In the genomic region with DNA sequence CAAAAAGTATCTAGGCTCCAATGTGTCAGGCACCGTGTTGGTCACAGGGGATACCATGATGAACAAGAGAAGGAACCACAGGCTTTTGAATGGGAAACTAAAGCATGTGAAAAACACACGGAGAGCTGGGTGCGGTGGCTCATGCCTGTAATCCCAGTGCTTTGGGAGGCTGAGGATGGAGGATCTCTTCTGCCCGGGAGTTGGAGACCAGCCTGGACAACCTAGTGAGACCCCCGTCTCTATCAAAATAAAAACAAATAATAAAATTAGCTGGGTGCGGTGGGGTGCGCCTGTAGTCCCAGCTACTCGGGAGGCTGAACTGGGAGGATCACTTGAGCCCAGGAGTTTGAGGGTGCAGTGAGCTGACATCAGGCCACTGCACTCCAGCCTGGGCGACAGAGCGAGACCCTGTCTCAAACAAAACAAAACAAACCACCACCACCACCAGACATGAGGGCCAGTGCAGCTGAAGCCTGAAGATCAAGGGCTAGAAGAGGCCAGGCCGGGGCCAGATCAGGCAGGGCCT, we compare ENCODE assay signal across 7 cellular contexts. TPM values are rescaled to one million over a fixed set of nuclear protein-coding genes. Genes with fewer than 3 reads are reported as not detected.
DNase-seq lines count a peak whose midpoint lies in the region; ATAC-seq and TF ChIP-seq lines count a peak whose summit lies in the region.

No MANE protein-coding gene starts in this region.

- H3K36me3 ChIP-seq in iPS-18a (ENCODE audit: control insufficient read depth, low read depth, low read length) = peaks cover 26% of the 10 kb centered on the region
- H3K36me3 ChIP-seq in stomach smooth muscle (ENCODE audit: control insufficient read depth in 2 of 2, insufficient read depth in 2 of 2, low read length in 2 of 2) = peaks cover 26 to 27% of the 10 kb centered on the region in 2 donors

- H3K27me3 Mint-ChIP-seq in activated CD4-positive, alpha-beta memory T cell treated with anti-CD3 and anti-CD28 coated beads, Interleukin-2, amount 10 ng/mL, durations not matched to agents 7 days and 5 days = no peaks in the 10 kb centered on the region

- H3K9me3 ChIP-seq in iPS-18a (ENCODE audit: control insufficient read depth, low read depth, low read length) = no peaks in the 10 kb centered on the region
- no peaks in the 10 kb centered on the region for H3K9me3 ChIP-seq in stomach smooth muscle (ENCODE audit: control insufficient read depth in 2 of 2, low read length in 2 of 2)

- H3K4me3 Mint-ChIP-seq in activated CD4-positive, alpha-beta memory T cell treated with anti-CD3 and anti-CD28 coated beads, Interleukin-2, amount 10 ng/mL, durations not matched to agents 7 days and 5 days = peak overlapping the region; percentile 89

- no peak for TF ChIP-seq CTCF in HFF-Myc (IDR thresholded peaks at IDR 0.05; ENCODE audit: low read depth, low read length, missing control alignments)
- no peak for TF ChIP-seq CTCF in foreskin keratinocyte (conservative IDR thresholded peaks at IDR 0.05)

- H3K27ac ChIP-seq in iPS-18a (ENCODE audit: low read length) (peak overlapping the region; percentile 62), stomach smooth muscle (ENCODE audit: low read length) (peak overlapping the region; percentile 80), foreskin keratinocyte (no peak overlapping the region)

- H3K9ac ChIP-seq in iPS-18a (ENCODE audit: low read length) = peak overlapping the region; percentile 88
- H3K9ac ChIP-seq in stomach smooth muscle (ENCODE audit: low read length in 2 of 2) = peak overlapping the region; percentile 84 to 89

- CTCF ChIA-PET in activated CD4-positive, alpha-beta memory T cell treated with anti-CD3 and anti-CD28 coated beads, Interleukin-2, amount 10 ng/mL, durations not matched to agents 7 days and 5 days (lab: Charles Lee) = interaction anchor here (1.0 to 1.4 kb wide), 3 partner anchors 43 to 320 kb away, joined by 4 to 6 read pairs (median 4); no protein-coding TSS in a partner anchor

- peaks cover 39% of the 10 kb centered on the region for H3K4me1 Mint-ChIP-seq in activated CD4-positive, alpha-beta memory T cell treated with anti-CD3 and anti-CD28 coated beads, Interleukin-2, amount 10 ng/mL, durations not matched to agents 7 days and 5 days

- POLR2A ChIA-PET in activated CD4-positive, alpha-beta memory T cell treated with anti-CD3 and anti-CD28 coated beads, Interleukin-2, amount 10 ng/mL, durations not matched to agents 7 days and 5 days (lab: Charles Lee) = interaction anchor here (0.7 to 11.1 kb wide), 6 partner anchors 9 to 73 kb away, joined by 3 to 169 read pairs (median 4); a partner anchor contains a TSS

- DNase-seq in HFF-Myc (ENCODE audit: extremely low read depth, low read depth) (no peak), foreskin keratinocyte (no peak), NOMO-1 treated with dmso at 0.1 percent for 144 hours (lab: John Stamatoyannopoulos, UW; ENCODE audit: unreplicated experiment) (no peak)
- DNase-seq in activated CD4-positive, alpha-beta memory T cell treated with anti-CD3 and anti-CD28 coated beads, Interleukin-2, amount 10 ng/mL, durations not matched to agents 7 days and 5 days = no peak

- H3K27me3 ChIP-seq in iPS-18a (ENCODE audit: control insufficient read depth, insufficient read depth, low read length) = no peaks in the 10 kb centered on the region
- no peaks in the 10 kb centered on the region for H3K27me3 ChIP-seq in stomach smooth muscle (ENCODE audit: control insufficient read depth in 1 of 2, insufficient read depth in 2 of 2, low read length in 2 of 2)
- H3K27me3 ChIP-seq in foreskin keratinocyte = no peaks in the 10 kb centered on the region

- peak overlapping the region; percentile 93 for H3K4me3 ChIP-seq in HFF-Myc (replicated peaks; ENCODE audit: low read depth, low read length)
- H3K4me3 ChIP-seq in iPS-18a (ENCODE audit: low read length) = peak overlapping the region; percentile 80
- H3K4me3 ChIP-seq in stomach smooth muscle (ENCODE audit: low read length in 2 of 2) = peak overlapping the region; percentile 65 to 94

- H3K4me1 ChIP-seq in iPS-18a (ENCODE audit: control insufficient read depth, low read depth, low read length) = peaks cover 4% of the 10 kb centered on the region
- H3K4me1 ChIP-seq in stomach smooth muscle (ENCODE audit: control insufficient read depth, insufficient read depth, low read length) = peaks cover 24% of the 10 kb centered on the region
- H3K4me1 ChIP-seq in foreskin keratinocyte = peaks cover 13% of the 10 kb centered on the region

- H3K9me3 Mint-ChIP-seq in activated CD4-positive, alpha-beta memory T cell treated with anti-CD3 and anti-CD28 coated beads, Interleukin-2, amount 10 ng/mL, durations not matched to agents 7 days and 5 days = no peaks in the 10 kb centered on the region

- ATAC-seq in GM21360 (IDR thresholded peaks at IDR 0.05; ENCODE audit: unreplicated experiment) (no peak), foreskin keratinocyte (no peak)

- peaks cover 38% of the 10 kb centered on the region for H3K36me3 Mint-ChIP-seq in activated CD4-positive, alpha-beta memory T cell treated with anti-CD3 and anti-CD28 coated beads, Interleukin-2, amount 10 ng/mL, durations not matched to agents 7 days and 5 days (ENCODE audit: low read depth)

- H3K27ac Mint-ChIP-seq in activated CD4-positive, alpha-beta memory T cell treated with anti-CD3 and anti-CD28 coated beads, Interleukin-2, amount 10 ng/mL, durations not matched to agents 7 days and 5 days = peak overlapping the region; percentile 83

RNA-seq across cellular contexts. Expression of a gene that starts 0.6 kb away (rescaled TPM):
- 10 to 100 TPM; 81.7 to 86.3 TPM for total RNA-seq in activated CD4-positive, alpha-beta memory T cell treated with anti-CD3 and anti-CD28 coated beads, Interleukin-2, amount 10 ng/mL, durations not matched to agents 7 days and 5 days
- 110 and 122 TPM in 2 replicates for total RNA-seq in foreskin keratinocyte
- 226 and 239 TPM in 2 replicates for polyA plus RNA-seq in foreskin keratinocyte

RNA-seq across cellular contexts. Expression of a gene that starts 6.6 kb away (rescaled TPM):
- total RNA-seq in activated CD4-positive, alpha-beta memory T cell treated with anti-CD3 and anti-CD28 coated beads, Interleukin-2, amount 10 ng/mL, durations not matched to agents 7 days and 5 days = 10 to 100 TPM; 21.1 to 22.1 TPM
- total RNA-seq in foreskin keratinocyte = 19.4 and 20.1 TPM in 2 replicates
- 9.7 and 10.8 TPM in 2 replicates for polyA plus RNA-seq in foreskin keratinocyte

RNA-seq across cellular contexts. Expression of a gene that starts 13.0 kb away (rescaled TPM):
- 100 to 1,000 TPM; 266 to 273 TPM for total RNA-seq in activated CD4-positive, alpha-beta memory T cell treated with anti-CD3 and anti-CD28 coated beads, Interleukin-2, amount 10 ng/mL, durations not matched to agents 7 days and 5 days
- total RNA-seq in foreskin keratinocyte = 207 and 234 TPM in 2 replicates
- 165 and 195 TPM in 2 replicates for polyA plus RNA-seq in foreskin keratinocyte

RNA-seq across cellular contexts. Expression of a gene that starts 13.3 kb away (rescaled TPM):
- 10 to 100 TPM; 10.6 to 15.2 TPM for total RNA-seq in activated CD4-positive, alpha-beta memory T cell treated with anti-CD3 and anti-CD28 coated beads, Interleukin-2, amount 10 ng/mL, durations not matched to agents 7 days and 5 days
- total RNA-seq in foreskin keratinocyte = 20.0 and 20.2 TPM in 2 replicates
- polyA plus RNA-seq in foreskin keratinocyte = 21.2 and 23.9 TPM in 2 replicates

RNA-seq across cellular contexts. Expression of a gene that starts 31.0 kb away (rescaled TPM):
- 10 to 100 TPM; 54.6 to 56.5 TPM for total RNA-seq in activated CD4-positive, alpha-beta memory T cell treated with anti-CD3 and anti-CD28 coated beads, Interleukin-2, amount 10 ng/mL, durations not matched to agents 7 days and 5 days
- 42.7 and 44.0 TPM in 2 replicates for total RNA-seq in foreskin keratinocyte
- 47.4 and 50.8 TPM in 2 replicates for polyA plus RNA-seq in foreskin keratinocyte
